11 cellular contexts compared by ENCODE assay signal in genomic region chr5:120139039-120139438, GRCh38.
DNase-seq lines count a peak whose midpoint lies in the region; ATAC-seq, FAIRE-seq and TF ChIP-seq lines count a peak whose summit lies in the region.
"Had no signal": no experiment of that assay in that cellular context is flagged by ENCODE, and none has a peak within 500 bp of the region (broad histone marks: within the 10 kb centered on the region; RNA-seq: fewer than 3 reads in every experiment).

No MANE protein-coding gene starts in this region.

- in situ Hi-C loops in mammary epithelial cell (cut with MboI; ENCODE audit: low sequenced_read_pairs in 2 of 2), result no loop called here

- dilution Hi-C loops in mammary epithelial cell (cut with HindIII; ENCODE audit: low sequenced_read_pairs), result no loop called here

- H3K36me3 ChIP-seq in mammary epithelial cell (ENCODE audit: insufficient read depth, low read length), result no peaks in the 10 kb centered on the region
- no peaks in the 10 kb centered on the region for H3K36me3 ChIP-seq in left lung

- H3K9ac ChIP-seq in mammary epithelial cell (ENCODE audit: insufficient read depth, low read length), result no peak overlapping the region

- intact Hi-C loops in mammary epithelial cell (cut with micrococcal nuclease) (no loop called here), left lung (cut with DNase I) (no loop called here), posterior cingulate gyrus (cut with DNase I) (no loop called here)

- CTCF ChIA-PET in mammary epithelial cell (lab: Charles Lee; ENCODE audit: low non-redundant PET), result interaction anchor here (0.6 kb wide), 1 partner anchor 57 kb away, joined by 5 read pairs; no protein-coding TSS in a partner anchor

- no peaks in the 10 kb centered on the region for H3K9me3 ChIP-seq in mammary epithelial cell (replicated peaks; ENCODE audit: insufficient read depth, low read length)
- H3K9me3 ChIP-seq in left lung, result no peaks in the 10 kb centered on the region

- H2AFZ ChIP-seq in mammary epithelial cell (ENCODE audit: low read depth, low read length), result no peak overlapping the region

- no TSS peak for BruUV-seq in mammary epithelial cell (replicated peaks; lab: Mats Ljungman, UMichigan)

- H3K27me3 ChIP-seq in mammary epithelial cell (ENCODE audit: insufficient read depth, low read length) (no peaks in the 10 kb centered on the region), left lung (no peaks in the 10 kb centered on the region)

- peak overlapping the region; percentile 22 for H3K4me2 ChIP-seq in mammary epithelial cell (ENCODE audit: insufficient read depth, low read depth, low read length)

- no peaks in the 10 kb centered on the region for H3K79me2 ChIP-seq in mammary epithelial cell (ENCODE audit: insufficient read depth, low read length)

- no peak for FAIRE-seq in urothelium cell line (lab: Jason Lieb, UNC)

- peak; percentile 88 for ATAC-seq in left lung

- H3K4me1 ChIP-seq in mammary epithelial cell (ENCODE audit: insufficient read depth, low read length), result peaks cover 8% of the 10 kb centered on the region
- H3K4me1 ChIP-seq in left lung, result peaks cover 13 to 39% of the 10 kb centered on the region in 2 donors

- DNase-seq in DMS53 (lab: John Stamatoyannopoulos, UW) (peak; percentile 43), DMS53 treated with DMSO at 0.1 percent for 48 hours (lab: John Stamatoyannopoulos, UW; ENCODE audit: unreplicated experiment) (no peak), mammary epithelial cell (peak; percentile 94), left lung (no peak), urothelium cell line (ENCODE audit: low spot score) (peak; percentile 42), DMS 273 (lab: John Stamatoyannopoulos, UW; ENCODE audit: unreplicated experiment) (no peak), retina (no peak), posterior cingulate gyrus (no peak)
- DNase-seq: cortex of kidney, T-helper 9 cell had no signal

- H3K4me3 ChIP-seq in mammary epithelial cell (replicated peaks in 1 of 3; ENCODE audit: insufficient read depth in 1 of 3, low read depth in 2 of 3, low read length in 3 of 3) (no peak overlapping the region), left lung (no peak overlapping the region)

- no peaks in the 10 kb centered on the region for H4K20me1 ChIP-seq in mammary epithelial cell (ENCODE audit: insufficient read depth, low read length)

- WGBS in mammary epithelial cell (ENCODE audit: low coverage, missing lambda C conversion rate), result 6% methylated on average over 2 of the region's 2 CpGs

- H3K27ac ChIP-seq in mammary epithelial cell (ENCODE audit: insufficient read depth, low read depth, low read length) (peak overlapping the region; percentile 8), left lung (peak overlapping the region; percentile 74)
- H3K27ac ChIP-seq: 22Rv1 had no signal

- TF ChIP-seq CTCF in mammary epithelial cell (conservative IDR thresholded peaks at IDR 0.05 in 1 of 2, IDR thresholded peaks at IDR 0.05 in 1 of 2; ENCODE audit: extremely low read depth in 1 of 2, insufficient read depth in 1 of 2, low read depth in 1 of 2, low read length in 2 of 2) (no peak), left lung (IDR thresholded peaks at IDR 0.05) (no peak)

Comparison
In these comparisons a context has a peak if more than half of its experiments do, and no peak if none do; other contexts are left out.
1. DNase-seq: peak in DMS53 (single experiment), mammary epithelial cell (single experiment) and urothelium cell line (single experiment); none in DMS53 treated with DMSO at 0.1 percent for 48 hours (single experiment), left lung (0 of 2), DMS 273 (single experiment), retina (single experiment) and posterior cingulate gyrus (0 of 10).